ENCODE assay signal across 1 cellular context in genomic region chr11:58578136-58578634, GRCh38.
TF ChIP-seq lines count a peak whose summit lies in the region.

No MANE protein-coding gene starts in this region.

TF ChIP-seq in K562, 482 proteins besides CTCF, POLR2A, EP300 and RAD21 (continued from another document and continues in another):
- TF ChIP-seq GABPB1 (CRISPR knock-in tag; IDR thresholded peaks at IDR 0.05) (peak; percentile 91), MBD1 (CRISPR knock-in tag; IDR thresholded peaks at IDR 0.05) (no peak), PRDM10 (IDR thresholded peaks at IDR 0.05; ENCODE audit: partially characterized antibody) (no peak), TARDBP (IDR thresholded peaks at IDR 0.05) (no peak), PHF20 (IDR thresholded peaks at IDR 0.05; ENCODE audit: partially characterized antibody) (no peak), XRCC5 (IDR thresholded peaks at IDR 0.05; ENCODE audit: low read depth, low read length) (no peak), ZNF696 (CRISPR knock-in tag; conservative IDR thresholded peaks at IDR 0.05) (no peak), ZNF324 (CRISPR knock-in tag; IDR thresholded peaks at IDR 0.05) (no peak), SNIP1 (IDR thresholded peaks at IDR 0.05; ENCODE audit: low read depth) (no peak), DMBX1 (CRISPR knock-in tag; IDR thresholded peaks at IDR 0.05; ENCODE audit: borderline replicate concordance) (no peak), PHB (CRISPR knock-in tag; IDR thresholded peaks at IDR 0.05) (no peak), SREBF1 (IDR thresholded peaks at IDR 0.05; ENCODE audit: borderline replicate concordance, low read depth, low read length) (no peak), E2F6 (IDR thresholded peaks at IDR 0.05; ENCODE audit: borderline replicate concordance in 1 of 2, extremely low read depth in 1 of 2, insufficient read depth in 1 of 2, insufficient read length in 1 of 2, low read depth in 1 of 2, low read length in 1 of 2, poor library complexity in 1 of 2, severe bottlenecking in 1 of 2) (peak; percentile 19 to 39), NR4A1 (CRISPR knock-in tag; IDR thresholded peaks at IDR 0.05) (no peak), NR4A1 (tag; IDR thresholded peaks at IDR 0.05) (no peak; the same call in 1 of the 2 replicates), C11orf30 (IDR thresholded peaks at IDR 0.05; ENCODE audit: low read depth) (peak; percentile 31; the same call in 1 of the 2 replicates), CLOCK (CRISPR knock-in tag; IDR thresholded peaks at IDR 0.05; ENCODE audit: borderline replicate concordance) (no peak), TSC22D4 (tag; IDR thresholded peaks at IDR 0.05) (no peak), MAZ (CRISPR knock-in tag; conservative IDR thresholded peaks at IDR 0.05 in 1 of 2, IDR thresholded peaks at IDR 0.05 in 1 of 2) (peak in 1 of 2 experiments; percentile 62; a peak in 1 of 4 replicates), ZNF143 (CRISPR knock-in tag; IDR thresholded peaks at IDR 0.05) (peak; percentile 87), MTA1 (IDR thresholded peaks at IDR 0.05; ENCODE audit: borderline replicate concordance) (no peak), AFF1 (IDR thresholded peaks at IDR 0.05; ENCODE audit: low read depth in 1 of 2, partially characterized antibody in 2 of 2) (peak in 1 of 2 experiments; percentile 97), ATF1 (CRISPR knock-in tag; IDR thresholded peaks at IDR 0.05) (no peak), ATF1 (tag; IDR thresholded peaks at IDR 0.05) (peak; percentile 94), ZBTB2 (IDR thresholded peaks at IDR 0.05) (peak; percentile 95), RFX7 (CRISPR knock-in tag; IDR thresholded peaks at IDR 0.05) (no peak), ZBTB1 (CRISPR knock-in tag; IDR thresholded peaks at IDR 0.05; ENCODE audit: borderline replicate concordance, low read depth) (no peak), PTTG1 (tag; IDR thresholded peaks at IDR 0.05; ENCODE audit: low read depth) (no peak), TAF9B (IDR thresholded peaks at IDR 0.05; ENCODE audit: partially characterized antibody) (no peak), MNT (conservative IDR thresholded peaks at IDR 0.05) (peak; percentile 1 to 77; a peak in 2 of 4 replicates), JUND (IDR thresholded peaks at IDR 0.05; ENCODE audit: borderline replicate concordance, low read depth, low read length) (no peak), JUND (tag; IDR thresholded peaks at IDR 0.05; ENCODE audit: borderline replicate concordance, low read depth, low read length) (peak; percentile 46; the same call in 1 of the 3 replicates), TGIF2 (CRISPR knock-in tag; IDR thresholded peaks at IDR 0.05) (no peak), SRSF3 (IDR thresholded peaks at IDR 0.05; ENCODE audit: insufficient read depth, low read length) (0 out of 2 replicates have a peak, but pooled peaks have one; percentile 89), MAFG (tag; conservative IDR thresholded peaks at IDR 0.05) (no peak), ZBTB49 (CRISPR knock-in tag; IDR thresholded peaks at IDR 0.05; ENCODE audit: borderline replicate concordance) (no peak), MEIS2 (IDR thresholded peaks at IDR 0.05; ENCODE audit: partially characterized antibody) (peak; percentile 79), ETV5 (CRISPR knock-in tag; IDR thresholded peaks at IDR 0.05; ENCODE audit: low read depth) (no peak; the same call in 1 of the 2 replicates), ZNF699 (CRISPR knock-in tag; IDR thresholded peaks at IDR 0.05; ENCODE audit: insufficient replicate concordance) (no peak), GATA2 (CRISPR knock-in tag; IDR thresholded peaks at IDR 0.05) (no peak), MIER1 (IDR thresholded peaks at IDR 0.05; ENCODE audit: low read depth) (no peak), PCBP2 (IDR thresholded peaks at IDR 0.05; ENCODE audit: low read depth, low read length, poor library complexity, severe bottlenecking) (no peak), ZNF655 (CRISPR knock-in tag; IDR thresholded peaks at IDR 0.05) (no peak), CBX5 (IDR thresholded peaks at IDR 0.05; ENCODE audit: borderline replicate concordance, low read depth) (no peak), HNRNPH1 (optimal IDR thresholded peaks at IDR 0.05; ENCODE audit: low read depth, low read length) (no peak)
